Comparison of ENCODE assay signal across 27 cellular contexts in genomic region chr22:44879301-44879680, GRCh38.
A peak's percentile ranks its signal among the peaks of the same experiment; 100 is the strongest.
DNase-seq lines count a peak whose midpoint lies in the region; ATAC-seq, FAIRE-seq and TF ChIP-seq lines count a peak whose summit lies in the region.
"Had no signal": no experiment of that assay in that cellular context is flagged by ENCODE, and none has a peak within 500 bp of the region (broad histone marks: within the 10 kb centered on the region; RNA-seq: fewer than 3 reads in every experiment).

No MANE protein-coding gene starts in this region.

- no peak for ATAC-seq in WTC11
- peak in 1 of 2 donors; percentile 4 for ATAC-seq in upper lobe of left lung (ENCODE audit: low FRiP score in 2 of 2)
- ATAC-seq in GM21529 (IDR thresholded peaks at IDR 0.05; ENCODE audit: unreplicated experiment), result no peak

- no peaks in the 10 kb centered on the region for H3K36me3 ChIP-seq in upper lobe of left lung
- H3K36me3 ChIP-seq: BLaER1 treated with 17β-estradiol and CSF1 and Interleukin-3, amounts not matched to agents 10 nM and 100 nM had no signal

- CTCF ChIA-PET in WTC11 (lab: Charles Lee), result no interaction called here

- H3K36me3 Mint-ChIP-seq in WTC11 (peaks cover 43% of the 10 kb centered on the region), glutamatergic neuron (ENCODE audit: unreplicated experiment) (peaks cover 16% of the 10 kb centered on the region), nephron progenitor cell (ENCODE audit: low read depth) (peaks cover 74% of the 10 kb centered on the region)

- no peak overlapping the region for H3K27ac ChIP-seq in upper lobe of left lung
- H3K27ac ChIP-seq: A549; BLaER1 treated with 17β-estradiol and CSF1 and Interleukin-3, amounts not matched to agents 10 nM and 100 nM; HL-60 had no signal

- FAIRE-seq in GM12891 (lab: Jason Lieb, UNC), result no peak
- FAIRE-seq: A549 had no signal

- peaks cover 0 to 6% (median 0%) of the 10 kb centered on the region in 4 donors for H3K9me3 ChIP-seq in upper lobe of left lung
- H3K9me3 ChIP-seq: A549 had no signal

- no peaks in the 10 kb centered on the region for H3K4me1 Mint-ChIP-seq in WTC11
- H3K4me1 Mint-ChIP-seq in glutamatergic neuron (ENCODE audit: low read depth, unreplicated experiment), result no peaks in the 10 kb centered on the region
- H3K4me1 Mint-ChIP-seq in nephron progenitor cell, result peaks cover 6% of the 10 kb centered on the region

- no peak overlapping the region for H3K27ac Mint-ChIP-seq in WTC11
- H3K27ac Mint-ChIP-seq in glutamatergic neuron (ENCODE audit: unreplicated experiment), result no peak overlapping the region
- H3K27ac Mint-ChIP-seq in nephron progenitor cell, result peak overlapping the region; percentile 32
- H3K27ac Mint-ChIP-seq: CD4-positive, alpha-beta T cell had no signal

- no peaks in the 10 kb centered on the region for H3K27me3 ChIP-seq in upper lobe of left lung
- H3K27me3 ChIP-seq: BLaER1 treated with 17β-estradiol and CSF1 and Interleukin-3, amounts not matched to agents 10 nM and 100 nM had no signal

- no peaks in the 10 kb centered on the region; the same call in 1 of the 2 replicates for H3K27me3 Mint-ChIP-seq in WTC11 (ENCODE audit: low read depth)
- H3K27me3 Mint-ChIP-seq in glutamatergic neuron (ENCODE audit: unreplicated experiment), result peaks cover 1% of the 10 kb centered on the region
- H3K27me3 Mint-ChIP-seq in nephron progenitor cell (ENCODE audit: low read depth, poor library complexity), result no peaks in the 10 kb centered on the region
- H3K27me3 Mint-ChIP-seq: CD4-positive, alpha-beta T cell had no signal

- TF ChIP-seq POLR2A in upper lobe of left lung (IDR thresholded peaks at IDR 0.05) (no peak), GM12891 (IDR thresholded peaks at IDR 0.05; ENCODE audit: low read depth, low read length) (no peak)

- DNase-seq in WTC11 (ENCODE audit: low spot score) (peak; percentile 4), glutamatergic neuron (peak; percentile 8), nephron progenitor cell (no peak), upper lobe of left lung (peak; percentile 11 to 73), HT-29 (ENCODE audit: low spot score) (no peak), GM12891 (ENCODE audit: insufficient read length, low spot score) (no peak)
- DNase-seq: AML-193, COR-L47, DMS53, GOT3, HCEC 1CT, Karpas-422, NCI-H1092, NCI-H1417 treated with DMSO at 0.1 percent for 48 hours, NCI-H1694 treated with DMSO at 0.1 percent for 48 hours, NCI-H2081, NCI-H2171, NCI-H226, NCI-H510A, NCI-H69, RPMI8226, SHP77 had no signal

- POLR2A ChIA-PET in WTC11 (lab: Charles Lee), result no interaction called here

- no peaks in the 10 kb centered on the region for H3K4me1 ChIP-seq in upper lobe of left lung
- H3K4me1 ChIP-seq: A549; BLaER1 treated with 17β-estradiol and CSF1 and Interleukin-3, amounts not matched to agents 10 nM and 100 nM had no signal

- TF ChIP-seq EP300 in upper lobe of left lung (IDR thresholded peaks at IDR 0.05), result no peak

- H3K4me3 ChIP-seq in upper lobe of left lung, result no peak overlapping the region
- H3K4me3 ChIP-seq: A549; BLaER1 treated with 17β-estradiol and CSF1 and Interleukin-3, amounts not matched to agents 10 nM and 100 nM had no signal

- no peak for TF ChIP-seq CTCF in WTC11 (IDR thresholded peaks at IDR 0.05)
- TF ChIP-seq CTCF in glutamatergic neuron (IDR thresholded peaks at IDR 0.05; ENCODE audit: partially characterized antibody, unreplicated experiment), result no peak
- TF ChIP-seq CTCF in nephron progenitor cell (IDR thresholded peaks at IDR 0.05), result no peak
- TF ChIP-seq CTCF in upper lobe of left lung (IDR thresholded peaks at IDR 0.05), result no peak

- H3K9me3 Mint-ChIP-seq in WTC11 (peaks cover 22% of the 10 kb centered on the region), glutamatergic neuron (ENCODE audit: unreplicated experiment) (peaks cover 12% of the 10 kb centered on the region), nephron progenitor cell (peaks cover 26% of the 10 kb centered on the region)

- no peak overlapping the region for H3K4me3 Mint-ChIP-seq in WTC11
- no peak overlapping the region for H3K4me3 Mint-ChIP-seq in glutamatergic neuron (ENCODE audit: unreplicated experiment)
- H3K4me3 Mint-ChIP-seq in nephron progenitor cell, result no peak overlapping the region
- H3K4me3 Mint-ChIP-seq: CD4-positive, alpha-beta T cell had no signal

- 89 to 93% methylated on average over 12 of the region's 12 CpGs for WGBS in upper lobe of left lung, 2 donors

TF ChIP-seq in WTC11, 78 proteins besides CTCF, POLR2A, EP300 and RAD21 (continues in another document):
- TF ChIP-seq ATF2 (CRISPR knock-in tag; IDR thresholded peaks at IDR 0.05; ENCODE audit: borderline replicate concordance, low read depth) (no peak), ZBTB43 (CRISPR knock-in tag; IDR thresholded peaks at IDR 0.05) (no peak), NR2C2 (CRISPR knock-in tag; IDR thresholded peaks at IDR 0.05) (no peak), FOXP1 (CRISPR knock-in tag; IDR thresholded peaks at IDR 0.05; ENCODE audit: borderline replicate concordance) (no peak), ETV6 (CRISPR knock-in tag; IDR thresholded peaks at IDR 0.05) (no peak), MLX (CRISPR knock-in tag; IDR thresholded peaks at IDR 0.05) (no peak), GABPB1 (CRISPR knock-in tag; IDR thresholded peaks at IDR 0.05) (no peak), CBFB (CRISPR knock-in tag; IDR thresholded peaks at IDR 0.05; ENCODE audit: low read depth) (no peak), SMAD4 (CRISPR knock-in tag; IDR thresholded peaks at IDR 0.05) (no peak), SOX15 (CRISPR knock-in tag; IDR thresholded peaks at IDR 0.05) (no peak)

TF ChIP-seq in GM12891, 5 proteins besides CTCF, POLR2A, EP300 and RAD21:
- TF ChIP-seq POLR2AphosphoS5 (IDR thresholded peaks at IDR 0.05; ENCODE audit: low read depth, low read length) (no peak), PAX5 (IDR thresholded peaks at IDR 0.05; ENCODE audit: insufficient read depth, low read length, severe bottlenecking) (no peak), SPI1 (IDR thresholded peaks at IDR 0.05; ENCODE audit: low read depth, low read length) (no peak), TAF1 (IDR thresholded peaks at IDR 0.05; ENCODE audit: low read depth, low read length) (no peak), POU2F2 (IDR thresholded peaks at IDR 0.05; ENCODE audit: low read depth, low read length) (no peak)
TF ChIP-seq in GM12891: peak in this region for 0.

Comparison
In these comparisons a context has a peak if more than half of its experiments do, and no peak if none do; other contexts are left out.
1. DNase-seq: peak in WTC11 (single experiment), glutamatergic neuron (single experiment) and upper lobe of left lung (2 of 2); none in nephron progenitor cell (single experiment), HT-29 (single experiment) and GM12891 (single experiment).